ENCODE assay signal across 9 cellular contexts in genomic region chr20:49280463-49281058, GRCh38. TPM values are rescaled to one million over a fixed set of nuclear protein-coding genes. Genes with fewer than 3 reads are reported as not detected.
DNase-seq lines count a peak whose midpoint lies in the region; ATAC-seq, FAIRE-seq and TF ChIP-seq lines count a peak whose summit lies in the region.
"Had no signal": no experiment of that assay in that cellular context is flagged by ENCODE, and none has a peak within 500 bp of the region (broad histone marks: within the 10 kb centered on the region; RNA-seq: fewer than 3 reads in every experiment).

No MANE protein-coding gene starts in this region.

- no peak for TF ChIP-seq POLR2A in testis (IDR thresholded peaks at IDR 0.05)

- no peak for ATAC-seq in HG03439 (IDR thresholded peaks at IDR 0.05; ENCODE audit: unreplicated experiment)

- intact Hi-C loops in testis (cut with DNase I; ENCODE audit: low total_unique reads), result no loop called here

- no peak for DNase-seq in CD8-positive, alpha-beta memory T cell
- no peak for DNase-seq in LNCaP clone FGC (ENCODE audit: low read depth)
- no peak for DNase-seq in choroid plexus epithelial cell (ENCODE audit: low read depth)
- DNase-seq in GM19239 (ENCODE audit: insufficient read length, low spot score), result no peak
- DNase-seq in testis, result no peak
- DNase-seq in NCI-H1694 treated with DMSO at 0.1 percent for 48 hours (lab: John Stamatoyannopoulos, UW), result no peak
- DNase-seq: head of caudate nucleus had no signal

- peak overlapping the region; percentile 27 for H3K4me3 ChIP-seq in CD8-positive, alpha-beta memory T cell (ENCODE audit: low read length)
- H3K4me3 ChIP-seq in LNCaP clone FGC (ENCODE audit: low read depth, low read length), result peak overlapping the region; percentile 99
- H3K4me3 ChIP-seq in choroid plexus epithelial cell (ENCODE audit: low read depth, low read length), result peak overlapping the region; percentile 64
- H3K4me3 ChIP-seq in testis, result no peak overlapping the region

- peaks cover 64% of the 10 kb centered on the region for H3K4me1 ChIP-seq in CD8-positive, alpha-beta memory T cell (ENCODE audit: insufficient read depth, low read length)
- peaks cover 29% of the 10 kb centered on the region for H3K4me1 ChIP-seq in testis

- no peak for FAIRE-seq in GM19239 (lab: Jason Lieb, UNC)

- H3K27ac ChIP-seq in CD8-positive, alpha-beta memory T cell (ENCODE audit: low read depth, low read length), result no peak overlapping the region
- H3K27ac ChIP-seq in testis, result no peak overlapping the region

- POLR2A ChIA-PET in CD8-positive, alpha-beta memory T cell (lab: Charles Lee), result interaction anchor here (0.9 to 1.7 kb wide), 4 partner anchors 11 to 235 kb away, joined by 4 to 14 read pairs (median 6); partner anchors contain the start of gene CSE1L

- peak overlapping the region; percentile 90 to 98 (median 93) for H3K4me3 Mint-ChIP-seq in CD8-positive, alpha-beta memory T cell
- peak overlapping the region; percentile 87 to 94 (median 91) for H3K4me3 Mint-ChIP-seq in nephron

- H3K9me3 ChIP-seq in CD8-positive, alpha-beta memory T cell (ENCODE audit: low read length), result peaks cover 53% of the 10 kb centered on the region
- no peaks in the 10 kb centered on the region for H3K9me3 ChIP-seq in testis

- H3K36me3 Mint-ChIP-seq in CD8-positive, alpha-beta memory T cell, result peaks cover 55 to 89% (median 72%) of the 10 kb centered on the region in 3 donors
- H3K36me3 Mint-ChIP-seq in nephron (ENCODE audit: low read depth), result peaks cover 81% of the 10 kb centered on the region

- CTCF ChIA-PET in CD8-positive, alpha-beta memory T cell (lab: Charles Lee), result interaction anchor here (0.7 to 2.2 kb wide), 7 partner anchors 8 to 91 kb away, joined by 3 to 8 read pairs (median 4); no protein-coding TSS in a partner anchor

- WGBS in testis, 2 donors, result 69 to 78% methylated on average over 6 of the region's 6 CpGs

- H3K36me3 ChIP-seq in CD8-positive, alpha-beta memory T cell (ENCODE audit: insufficient read depth, low read length), result peaks cover 60% of the 10 kb centered on the region
- no peaks in the 10 kb centered on the region for H3K36me3 ChIP-seq in testis (ENCODE audit: low read depth, missing control alignments)

- no peak for TF ChIP-seq CTCF in LNCaP clone FGC (IDR thresholded peaks at IDR 0.05; ENCODE audit: control insufficient read depth, extremely low read depth, insufficient read depth)
- TF ChIP-seq CTCF in choroid plexus epithelial cell (conservative IDR thresholded peaks at IDR 0.05; ENCODE audit: low read depth, low read length), result no peak
- TF ChIP-seq CTCF in nephron (IDR thresholded peaks at IDR 0.05; ENCODE audit: unreplicated experiment in 3 of 3), result no peak
- TF ChIP-seq CTCF in testis (IDR thresholded peaks at IDR 0.05), result no peak

- H3K9me3 Mint-ChIP-seq in CD8-positive, alpha-beta memory T cell, result peaks cover 43 to 73% (median 68%) of the 10 kb centered on the region in 5 donors
- peaks cover 52% of the 10 kb centered on the region for H3K9me3 Mint-ChIP-seq in nephron

- H3K27me3 Mint-ChIP-seq in CD8-positive, alpha-beta memory T cell, result peaks cover 0 to 19% of the 10 kb centered on the region in 2 donors
- H3K27me3 Mint-ChIP-seq in nephron (ENCODE audit: low read depth), result peaks cover 4% of the 10 kb centered on the region

- H3K27ac Mint-ChIP-seq in CD8-positive, alpha-beta memory T cell, result peak overlapping the region; percentile 57 to 99 (median 92)
- H3K27ac Mint-ChIP-seq in nephron, result peak overlapping the region; percentile 22 to 95 (median 94)

- no peaks in the 10 kb centered on the region for H3K27me3 ChIP-seq in CD8-positive, alpha-beta memory T cell (ENCODE audit: insufficient read depth, low read length, poor library complexity, severe bottlenecking)
- H3K27me3 ChIP-seq in testis, result no peaks in the 10 kb centered on the region

- H3K4me1 Mint-ChIP-seq in CD8-positive, alpha-beta memory T cell, result peaks cover 79 to 88% (median 85%) of the 10 kb centered on the region in 3 donors
- peaks cover 64% of the 10 kb centered on the region for H3K4me1 Mint-ChIP-seq in nephron

RNA-seq across cellular contexts. Expression of gene ZNFX1, which starts 2.7 kb away (rescaled TPM):
- total RNA-seq in CD8-positive, alpha-beta memory T cell, result 10 to 100 TPM; 55.7 to 58.9 TPM
- polyA plus RNA-seq in CD8-positive, alpha-beta memory T cell, result 75.9 TPM
- total RNA-seq in testis, result 10 to 100 TPM; 31.6 to 37.2 TPM
- 39.9 TPM for polyA plus RNA-seq in testis (ENCODE audit: insufficient read depth, low read depth, low replicate concordance)

Comparison
In these comparisons a context has a peak if more than half of its experiments do, and no peak if none do; other contexts are left out.
1. H3K4me3 ChIP-seq: peak in CD8-positive, alpha-beta memory T cell (single experiment), LNCaP clone FGC (single experiment) and choroid plexus epithelial cell (single experiment); none in testis (0 of 2).